In the genomic region with DNA sequence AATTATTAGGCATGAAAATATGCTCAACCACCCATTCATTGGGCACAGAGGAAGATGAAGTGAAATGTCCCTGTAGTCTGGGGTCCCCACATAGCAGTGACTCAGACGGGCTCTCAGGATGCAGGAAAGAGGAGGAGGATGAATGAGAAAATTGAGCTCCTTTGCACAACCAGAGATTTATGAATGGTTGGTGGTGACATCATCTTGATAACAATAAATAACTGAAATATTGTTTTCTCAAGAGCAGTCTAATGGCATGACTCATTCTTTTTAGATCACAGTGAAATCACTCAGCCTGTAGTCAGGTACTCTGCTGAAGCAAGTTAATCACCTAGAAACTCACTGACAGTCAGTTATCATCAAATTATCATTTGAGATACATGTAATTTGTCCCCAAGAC, we compare ENCODE assay signal across 16 cellular contexts.
DNase-seq lines count a peak whose midpoint lies in the region; ATAC-seq, FAIRE-seq and TF ChIP-seq lines count a peak whose summit lies in the region.
"Had no signal": no experiment of that assay in that cellular context is flagged by ENCODE, and none has a peak within 500 bp of the region (broad histone marks: within the 10 kb centered on the region; RNA-seq: fewer than 3 reads in every experiment).

No MANE protein-coding gene starts in this region.

- no peak overlapping the region for H3K9ac ChIP-seq in neuronal stem cell (ENCODE audit: low read depth, low read length, poor library complexity)

- H2AFZ ChIP-seq in neuronal stem cell (ENCODE audit: low read length): no peak overlapping the region

- intact Hi-C loops in MCF 10A (cut with micrococcal nuclease): no loop called here
- intact Hi-C loops in breast epithelium (cut with DNase I; ENCODE audit: low total_unique reads): loop anchor here (10.0 kb wide), 1 partner anchor 539 kb away; no protein-coding TSS in a partner anchor
- intact Hi-C loops in aorta (cut with DNase I): no loop called here

- H3K4ac ChIP-seq in neuronal stem cell (ENCODE audit: low read length): no peak overlapping the region

- H3K4me2 ChIP-seq in neuronal stem cell (ENCODE audit: insufficient read depth, low read length, poor library complexity, severe bottlenecking): no peak overlapping the region

- H3K27me3 ChIP-seq in breast epithelium: no peaks in the 10 kb centered on the region
- H3K27me3 ChIP-seq in aorta (ENCODE audit: control insufficient read depth in 1 of 2, insufficient read depth in 2 of 2, low read length in 1 of 2): no peaks in the 10 kb centered on the region
- no peaks in the 10 kb centered on the region for H3K27me3 ChIP-seq in neuronal stem cell (ENCODE audit: control insufficient read depth in 3 of 3, insufficient read depth in 3 of 3, low read depth in 1 of 3, low read length in 3 of 3)
- H3K27me3 ChIP-seq: colonic mucosa had no signal

- TF ChIP-seq CTCF in MCF 10A (IDR thresholded peaks at IDR 0.05; ENCODE audit: unreplicated experiment): no peak
- TF ChIP-seq CTCF in breast epithelium (IDR thresholded peaks at IDR 0.05): no peak
- TF ChIP-seq CTCF in fibroblast of pulmonary artery (IDR thresholded peaks at IDR 0.05; ENCODE audit: low read length, missing control alignments): no peak

- H3K27ac ChIP-seq in breast epithelium: no peak overlapping the region
- no peak overlapping the region for H3K27ac ChIP-seq in aorta (ENCODE audit: low read depth in 1 of 2, low read length in 2 of 2)
- H3K27ac ChIP-seq in neuronal stem cell (replicated peaks; ENCODE audit: low read length): no peak overlapping the region
- H3K27ac ChIP-seq: colonic mucosa had no signal

- POLR2A ChIA-PET in MCF 10A (lab: Yijun Ruan, JAX): no interaction called here

- no peak for TF ChIP-seq POLR2A in breast epithelium (IDR thresholded peaks at IDR 0.05)

- no peak overlapping the region for H3K18ac ChIP-seq in neuronal stem cell (ENCODE audit: low read length)

- H3K79me1 ChIP-seq in neuronal stem cell (ENCODE audit: low read depth, low read length): no peaks in the 10 kb centered on the region

- H3K23ac ChIP-seq in neuronal stem cell (ENCODE audit: low read depth, low read length, poor library complexity): no peak overlapping the region

- H2BK5ac ChIP-seq in neuronal stem cell (ENCODE audit: low read length): no peak overlapping the region

- CTCF ChIA-PET in MCF 10A (lab: Yijun Ruan, JAX): interaction anchor here (0.7 kb wide), 1 partner anchor 24 kb away, joined by 3 read pairs; no protein-coding TSS in a partner anchor

- H3K36me3 ChIP-seq in breast epithelium: no peaks in the 10 kb centered on the region
- H3K36me3 ChIP-seq in aorta (ENCODE audit: control insufficient read depth in 1 of 2, insufficient read depth in 2 of 2, low read length in 1 of 2): no peaks in the 10 kb centered on the region
- H3K36me3 ChIP-seq in neuronal stem cell (replicated peaks in 1 of 2; ENCODE audit: control insufficient read depth in 2 of 2, insufficient read depth in 2 of 2, low read length in 2 of 2): no peaks in the 10 kb centered on the region
- H3K36me3 ChIP-seq: colonic mucosa had no signal

- no peaks in the 10 kb centered on the region for H3K4me1 ChIP-seq in breast epithelium
- H3K4me1 ChIP-seq in aorta (ENCODE audit: control insufficient read depth in 1 of 2, insufficient read depth in 2 of 2, low read length in 2 of 2): no peaks in the 10 kb centered on the region
- H3K4me1 ChIP-seq in neuronal stem cell (ENCODE audit: control insufficient read depth in 2 of 2, insufficient read depth in 1 of 2, low read depth in 1 of 2, low read length in 2 of 2): no peaks in the 10 kb centered on the region
- H3K4me1 ChIP-seq: colonic mucosa had no signal

- no peak overlapping the region for H3K27ac Mint-ChIP-seq in MCF 10A (ENCODE audit: low read depth, unreplicated experiment)
- H3K27ac Mint-ChIP-seq: activated naive CD8-positive, alpha-beta T cell treated with anti-CD3 and anti-CD28 coated beads for 36 hours had no signal

- no peak overlapping the region for H3K14ac ChIP-seq in neuronal stem cell (ENCODE audit: low read length)

- no peak for FAIRE-seq in urothelium cell line (lab: Jason Lieb, UNC)
- FAIRE-seq: A204.1 had no signal

- no peak overlapping the region for H3K4me3 ChIP-seq in breast epithelium
- no peak overlapping the region for H3K4me3 ChIP-seq in fibroblast of pulmonary artery (replicated peaks; ENCODE audit: low read depth, low read length)
- no peak overlapping the region for H3K4me3 ChIP-seq in aorta (ENCODE audit: low read length in 2 of 2)
- no peak overlapping the region for H3K4me3 ChIP-seq in neuronal stem cell (ENCODE audit: low read length in 2 of 2)
- H3K4me3 ChIP-seq: colonic mucosa had no signal

- 11 to 14% methylated on average over 1 of the region's 1 CpG for WGBS in aorta, 2 donors
- no CpG with 5 or more reads among the region's 1 CpG for WGBS in neuronal stem cell (ENCODE audit: extremely low coverage in 2 of 2, insufficient read length in 2 of 2, insufficient replicate concordance in 1 of 2), 2 donors

- H3K4me1 Mint-ChIP-seq in MCF 10A (ENCODE audit: insufficient read depth, unreplicated experiment): no peaks in the 10 kb centered on the region
- H3K4me1 Mint-ChIP-seq: activated naive CD8-positive, alpha-beta T cell treated with anti-CD3 and anti-CD28 coated beads for 36 hours had no signal

- no TSS peak for BruUV-seq in MCF 10A (replicated peaks; lab: Mats Ljungman, UMichigan)

- no peak overlapping the region for H2BK120ac ChIP-seq in neuronal stem cell (ENCODE audit: low read depth, low read length)

- no peak overlapping the region for H2BK12ac ChIP-seq in neuronal stem cell (ENCODE audit: low read length)

- no peak overlapping the region for H4K91ac ChIP-seq in neuronal stem cell (ENCODE audit: low read depth, low read length, poor library complexity)

- H3K4me3 Mint-ChIP-seq in MCF 10A (ENCODE audit: unreplicated experiment): no peak overlapping the region
- H3K4me3 Mint-ChIP-seq: activated naive CD8-positive, alpha-beta T cell treated with anti-CD3 and anti-CD28 coated beads for 36 hours had no signal

- DNase-seq in MCF 10A (ENCODE audit: unreplicated experiment): peak; percentile 4
- DNase-seq in breast epithelium (ENCODE audit: low spot score in 2 of 2): no peak
- DNase-seq in SHP77 treated with DMSO at 0.1 percent for 48 hours (lab: John Stamatoyannopoulos, UW): peak; percentile 4
- DNase-seq in fibroblast of pulmonary artery (ENCODE audit: low read depth): peak; percentile 68
- peak; percentile 74 for DNase-seq in urothelium cell line (ENCODE audit: low spot score)
- no peak for DNase-seq in D341Med (ENCODE audit: low spot score)
- DNase-seq in aorta: no peak
- DNase-seq in neuronal stem cell (ENCODE audit: low spot score): no peak
- DNase-seq: activated CD8-positive, alpha-beta memory T cell treated with anti-CD3 and anti-CD28 coated beads, Interleukin-2, amount 50 U/mL, for 48 hours; activated naive CD8-positive, alpha-beta T cell treated with anti-CD3 and anti-CD28 coated beads for 36 hours; colonic mucosa; NCI-H1105 treated with DMSO at 0.1 percent for 48 hours; NCI-H510A treated with DMSO at 0.1 percent for 48 hours; OCI-M1; posterior cingulate gyrus had no signal

- H2BK15ac ChIP-seq in neuronal stem cell (ENCODE audit: low read length): no peak overlapping the region

- H2AK5ac ChIP-seq in neuronal stem cell (ENCODE audit: low read depth, low read length): no peak overlapping the region

- H3K9me3 Mint-ChIP-seq in MCF 10A (ENCODE audit: unreplicated experiment): no peaks in the 10 kb centered on the region
- H3K9me3 Mint-ChIP-seq: activated naive CD8-positive, alpha-beta T cell treated with anti-CD3 and anti-CD28 coated beads for 36 hours had no signal

- H3K36me3 Mint-ChIP-seq in MCF 10A (ENCODE audit: insufficient read depth, unreplicated experiment): no peaks in the 10 kb centered on the region
- H3K36me3 Mint-ChIP-seq: activated naive CD8-positive, alpha-beta T cell treated with anti-CD3 and anti-CD28 coated beads for 36 hours had no signal

- peaks cover 36% of the 10 kb centered on the region for H3K27me3 Mint-ChIP-seq in MCF 10A (ENCODE audit: insufficient read depth, unreplicated experiment)

- no peak overlapping the region for H4K8ac ChIP-seq in neuronal stem cell (ENCODE audit: low read depth, low read length)

- H3K9me3 ChIP-seq in breast epithelium: no peaks in the 10 kb centered on the region
- no peaks in the 10 kb centered on the region for H3K9me3 ChIP-seq in aorta (ENCODE audit: control insufficient read depth, low read length)
- H3K9me3 ChIP-seq in neuronal stem cell (replicated peaks in 1 of 2; ENCODE audit: control insufficient read depth in 2 of 2, insufficient read depth in 1 of 2, low read depth in 1 of 2, low read length in 2 of 2): peaks cover 0 to 2% of the 10 kb centered on the region in 2 donors
- H3K9me3 ChIP-seq: colonic mucosa had no signal

- no peak for ATAC-seq in aorta (ENCODE audit: low FRiP score)

Comparison
In these comparisons a context has a peak if more than half of its experiments do, and no peak if none do; other contexts are left out.
1. DNase-seq: peak in MCF 10A (single experiment), SHP77 treated with DMSO at 0.1 percent for 48 hours (single experiment), fibroblast of pulmonary artery (single experiment) and urothelium cell line (single experiment); none in breast epithelium (0 of 2), D341Med (single experiment), aorta (0 of 2) and neuronal stem cell (single experiment).